In the genomic region with DNA sequence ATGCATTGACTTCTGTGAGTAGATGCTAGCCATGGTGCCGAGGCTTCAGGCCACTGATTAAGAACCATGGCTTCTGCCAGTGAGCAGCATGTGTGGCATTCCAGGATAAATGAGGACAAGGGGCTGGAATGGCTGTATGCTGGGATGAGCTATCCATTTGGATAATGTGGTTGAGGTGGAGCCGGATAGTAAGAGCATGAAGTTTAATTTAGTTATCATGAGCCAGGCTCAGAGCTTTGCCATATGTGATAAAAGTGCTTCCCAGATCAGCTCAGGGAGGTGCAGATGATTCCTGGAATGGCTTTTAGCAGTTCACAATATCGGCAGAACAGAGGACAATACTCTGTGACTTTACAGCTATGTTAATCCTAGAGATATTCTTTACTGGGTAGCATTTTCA, we compare ENCODE assay signal across 28 cellular contexts. TPM values are rescaled to one million over a fixed set of nuclear protein-coding genes. Genes with fewer than 3 reads are reported as not detected.
DNase-seq lines count a peak whose midpoint lies in the region; ATAC-seq and TF ChIP-seq lines count a peak whose summit lies in the region.
"Had no signal": no experiment of that assay in that cellular context is flagged by ENCODE, and none has a peak within 500 bp of the region (broad histone marks: within the 10 kb centered on the region; RNA-seq: fewer than 3 reads in every experiment).

No MANE protein-coding gene starts in this region.

- no peak overlapping the region for H2AFZ ChIP-seq in SK-N-SH (ENCODE audit: low read depth)
- H2AFZ ChIP-seq: hepatocyte had no signal

- H3K79me2 ChIP-seq in SK-N-SH (ENCODE audit: insufficient read depth), result no peaks in the 10 kb centered on the region
- H3K79me2 ChIP-seq: hepatocyte had no signal

- no peak for TF ChIP-seq RAD21 in SK-N-SH (IDR thresholded peaks at IDR 0.05; ENCODE audit: low read length)

- peaks cover 30% of the 10 kb centered on the region for H3K36me3 ChIP-seq in cardiac muscle cell
- peaks cover 21 to 50% of the 10 kb centered on the region in 2 experiments for H3K36me3 ChIP-seq in SK-N-SH (replicated peaks in 1 of 2; ENCODE audit: control insufficient read depth in 1 of 2, insufficient read depth in 2 of 2, low read length in 1 of 2)
- H3K36me3 ChIP-seq in left ventricle myocardium inferior, result peaks cover 72% of the 10 kb centered on the region

- H3K27me3 ChIP-seq in cardiac muscle cell (no peaks in the 10 kb centered on the region), SK-N-SH (ENCODE audit: insufficient read depth) (no peaks in the 10 kb centered on the region), left ventricle myocardium inferior (ENCODE audit: low read depth) (no peaks in the 10 kb centered on the region)
- H3K27me3 ChIP-seq: body of pancreas, gastroesophageal sphincter, hepatocyte, suprapubic skin, upper lobe of left lung had no signal

- peak in 1 of 2 experiments; percentile 80; a peak in 2 of 4 replicates for TF ChIP-seq EP300 in SK-N-SH (IDR thresholded peaks at IDR 0.05; ENCODE audit: borderline replicate concordance in 1 of 2, low read depth in 1 of 2, low read length in 1 of 2)

- H3K9me2 ChIP-seq in SK-N-SH, result no peaks in the 10 kb centered on the region

- DNase-seq in cardiac muscle cell (ENCODE audit: low read depth in 1 of 2, low spot score in 1 of 2) (no peak), cardiac septum (ENCODE audit: low spot score) (no peak), SK-N-SH (peak; percentile 68), left ventricle myocardium inferior (no peak), NCI-H345 (lab: John Stamatoyannopoulos, UW) (no peak), ecto neural progenitor cell (ENCODE audit: low spot score) (no peak)
- no peak for DNase-seq in activated CD4-positive, alpha-beta T cell treated with anti-CD3 and anti-CD28 coated beads, Interleukin-2, amount 50 U/mL, for 48 hours
- DNase-seq: activated CD4-positive, alpha-beta memory T cell treated with anti-CD3 and anti-CD28 coated beads for 36 hours; activated CD4-positive, CD25-positive, alpha-beta regulatory T cell; activated naive CD4-positive, alpha-beta T cell treated with anti-CD3 and anti-CD28 coated beads, Interleukin-2, amount 10 ng/mL, durations not matched to agents 7 days and 5 days; AML-193; body of pancreas; CD8-positive, alpha-beta memory T cell; cerebellar nuclear complex; dermis blood vessel endothelial cell; DMS153; mucosa of descending colon; NCI-H1417 treated with DMSO at 0.1 percent for 48 hours; NCI-H2081 treated with DMSO at 0.1 percent for 48 hours; NCI-H2227 treated with DMSO at 0.1 percent for 48 hours; NCI-H748 treated with DMSO at 0.1 percent for 48 hours; stimulated activated naive CD4-positive, alpha-beta T cell treated with Interleukin-2 at 50 U/mL for 16 hours; upper lobe of left lung had no signal

- H3K4me3 ChIP-seq in cardiac muscle cell, result no peak overlapping the region
- no peak overlapping the region for H3K4me3 ChIP-seq in SK-N-SH (ENCODE audit: low read depth in 2 of 2, low read length in 1 of 2)
- no peak overlapping the region for H3K4me3 ChIP-seq in left ventricle myocardium inferior
- H3K4me3 ChIP-seq: body of pancreas, gastroesophageal sphincter, hepatocyte, mucosa of descending colon, suprapubic skin, upper lobe of left lung had no signal

- 72% methylated on average over 3 of the region's 3 CpGs for WGBS in SK-N-SH (ENCODE audit: low lambda C conversion rate)

- intact Hi-C loops in cardiac septum (cut with DNase I), result no loop called here
- intact Hi-C loops in left ventricle myocardium inferior (cut with micrococcal nuclease), result no loop called here

- peaks cover 5% of the 10 kb centered on the region; the same call in 1 of the 2 replicates for H4K20me1 ChIP-seq in SK-N-SH (ENCODE audit: insufficient read depth)

- H3K27ac ChIP-seq in cardiac muscle cell, result peak overlapping the region; percentile 79
- H3K27ac ChIP-seq in SK-N-SH (ENCODE audit: low read depth in 2 of 2, low read length in 1 of 2), result peak overlapping the region in 1 of 2 experiments; percentile 58; a peak in 2 of 4 replicates
- peak overlapping the region; percentile 31 for H3K27ac ChIP-seq in left ventricle myocardium inferior (replicated peaks)
- H3K27ac ChIP-seq: body of pancreas, gastroesophageal sphincter, hepatocyte, suprapubic skin, upper lobe of left lung had no signal

- H3F3A ChIP-seq in SK-N-SH (replicated peaks; ENCODE audit: insufficient read depth), result peaks cover 17% of the 10 kb centered on the region

- ATAC-seq in HG03196 (IDR thresholded peaks at IDR 0.05; ENCODE audit: unreplicated experiment), result no peak
- ATAC-seq: activated T-helper 17 cell treated with anti-CD3 and anti-CD28 coated beads, Interleukin-2, amount 50 U/mL, for 72 hours; body of pancreas; gastroesophageal sphincter; mucosa of descending colon had no signal

- H3K9me3 ChIP-seq in cardiac muscle cell (ENCODE audit: low read depth) (no peaks in the 10 kb centered on the region), SK-N-SH (no peaks in the 10 kb centered on the region), left ventricle myocardium inferior (replicated peaks) (no peaks in the 10 kb centered on the region)
- H3K9me3 ChIP-seq: body of pancreas, gastroesophageal sphincter, mucosa of descending colon, suprapubic skin, upper lobe of left lung had no signal

- CTCF ChIA-PET in SK-N-SH (lab: Yijun Ruan, JAX), result interaction anchor here (0.6 to 3.0 kb wide), 9 partner anchors 10 to 373 kb away, joined by 3 to 11 read pairs (median 3); no protein-coding TSS in a partner anchor

- POLR2A ChIA-PET in SK-N-SH (lab: Yijun Ruan, JAX), result interaction anchor here (0.8 kb wide), 1 partner anchor 62 kb away, joined by 4 read pairs; no protein-coding TSS in a partner anchor

- H3K4me2 ChIP-seq in SK-N-SH, result no peak overlapping the region
- H3K4me2 ChIP-seq: hepatocyte had no signal

- no peak for TF ChIP-seq CTCF in cardiac muscle cell (IDR thresholded peaks at IDR 0.05; ENCODE audit: low read depth, low read length)
- TF ChIP-seq CTCF in SK-N-SH (IDR thresholded peaks at IDR 0.05), result no peak
- no peak for TF ChIP-seq CTCF in left ventricle myocardium inferior (IDR thresholded peaks at IDR 0.05; ENCODE audit: borderline replicate concordance)

- peaks cover 8% of the 10 kb centered on the region for H3K4me1 ChIP-seq in cardiac muscle cell (ENCODE audit: low read depth)
- peaks cover 10 to 23% of the 10 kb centered on the region in 2 experiments; a peak in 3 of 4 replicates for H3K4me1 ChIP-seq in SK-N-SH (ENCODE audit: control insufficient read depth in 1 of 2, insufficient read depth in 2 of 2, low read depth in 1 of 2, low read length in 1 of 2)
- peaks cover 46% of the 10 kb centered on the region for H3K4me1 ChIP-seq in left ventricle myocardium inferior
- H3K4me1 ChIP-seq: body of pancreas, suprapubic skin had no signal

- H3K9ac ChIP-seq in SK-N-SH, result no peak overlapping the region

TF ChIP-seq in SK-N-SH, 30 proteins besides CTCF, POLR2A, EP300 and RAD21:
- no peak for TF ChIP-seq MEF2A (IDR thresholded peaks at IDR 0.05; ENCODE audit: borderline replicate concordance, low read depth)
- no peak for TF ChIP-seq RXRA (IDR thresholded peaks at IDR 0.05; ENCODE audit: borderline replicate concordance, low read depth)
- peak; percentile 69 for TF ChIP-seq RCOR1 (IDR thresholded peaks at IDR 0.05; ENCODE audit: low read length)
- TF ChIP-seq, protein P1, sequence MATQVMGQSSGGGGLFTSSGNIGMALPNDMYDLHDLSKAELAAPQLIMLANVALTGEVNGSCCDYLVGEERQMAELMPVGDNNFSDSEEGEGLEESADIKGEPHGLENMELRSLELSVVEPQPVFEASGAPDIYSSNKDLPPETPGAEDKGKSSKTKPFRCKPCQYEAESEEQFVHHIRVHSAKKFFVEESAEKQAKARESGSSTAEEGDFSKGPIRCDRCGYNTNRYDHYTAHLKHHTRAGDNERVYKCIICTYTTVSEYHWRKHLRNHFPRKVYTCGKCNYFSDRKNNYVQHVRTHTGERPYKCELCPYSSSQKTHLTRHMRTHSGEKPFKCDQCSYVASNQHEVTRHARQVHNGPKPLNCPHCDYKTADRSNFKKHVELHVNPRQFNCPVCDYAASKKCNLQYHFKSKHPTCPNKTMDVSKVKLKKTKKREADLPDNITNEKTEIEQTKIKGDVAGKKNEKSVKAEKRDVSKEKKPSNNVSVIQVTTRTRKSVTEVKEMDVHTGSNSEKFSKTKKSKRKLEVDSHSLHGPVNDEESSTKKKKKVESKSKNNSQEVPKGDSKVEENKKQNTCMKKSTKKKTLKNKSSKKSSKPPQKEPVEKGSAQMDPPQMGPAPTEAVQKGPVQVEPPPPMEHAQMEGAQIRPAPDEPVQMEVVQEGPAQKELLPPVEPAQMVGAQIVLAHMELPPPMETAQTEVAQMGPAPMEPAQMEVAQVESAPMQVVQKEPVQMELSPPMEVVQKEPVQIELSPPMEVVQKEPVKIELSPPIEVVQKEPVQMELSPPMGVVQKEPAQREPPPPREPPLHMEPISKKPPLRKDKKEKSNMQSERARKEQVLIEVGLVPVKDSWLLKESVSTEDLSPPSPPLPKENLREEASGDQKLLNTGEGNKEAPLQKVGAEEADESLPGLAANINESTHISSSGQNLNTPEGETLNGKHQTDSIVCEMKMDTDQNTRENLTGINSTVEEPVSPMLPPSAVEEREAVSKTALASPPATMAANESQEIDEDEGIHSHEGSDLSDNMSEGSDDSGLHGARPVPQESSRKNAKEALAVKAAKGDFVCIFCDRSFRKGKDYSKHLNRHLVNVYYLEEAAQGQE (IDR thresholded peaks at IDR 0.05; ENCODE audit: low read depth, low read length), result peak; percentile 43; the same call in 1 of the 2 replicates
- peak; percentile 76; the same call in 1 of the 2 replicates for TF ChIP-seq MXI1 (IDR thresholded peaks at IDR 0.05; ENCODE audit: low read depth, low read length)
- no peak for TF ChIP-seq NRF1 (IDR thresholded peaks at IDR 0.05; ENCODE audit: low read depth, low read length)
TF ChIP-seq in SK-N-SH: peak in this region for 3.

RNA-seq across cellular contexts. Expression of gene RNF8, which starts 34.6 kb away (rescaled TPM):
- 36.8 and 38.5 TPM in 2 replicates for total RNA-seq in cardiac muscle cell
- polyA plus RNA-seq in cardiac muscle cell, result 49.9 and 55.8 TPM in 2 replicates
- 13.2 TPM for total RNA-seq in cardiac septum
- 19.8 and 21.7 TPM in 2 replicates for polyA plus RNA-seq in SK-N-SH (2012; rRNA removed)
- polyA plus RNA-seq in SK-N-SH (2012; cell fraction: cytosol; rRNA removed), result 21.5 and 28.1 TPM in 2 replicates
- polyA plus RNA-seq in SK-N-SH (2012; cell fraction: nucleus; rRNA removed), result 19.5 and 22.9 TPM in 2 replicates
- 16.1 TPM for total RNA-seq in left ventricle myocardium inferior
